ENCODE assay signal across 9 cellular contexts in the genomic region with DNA sequence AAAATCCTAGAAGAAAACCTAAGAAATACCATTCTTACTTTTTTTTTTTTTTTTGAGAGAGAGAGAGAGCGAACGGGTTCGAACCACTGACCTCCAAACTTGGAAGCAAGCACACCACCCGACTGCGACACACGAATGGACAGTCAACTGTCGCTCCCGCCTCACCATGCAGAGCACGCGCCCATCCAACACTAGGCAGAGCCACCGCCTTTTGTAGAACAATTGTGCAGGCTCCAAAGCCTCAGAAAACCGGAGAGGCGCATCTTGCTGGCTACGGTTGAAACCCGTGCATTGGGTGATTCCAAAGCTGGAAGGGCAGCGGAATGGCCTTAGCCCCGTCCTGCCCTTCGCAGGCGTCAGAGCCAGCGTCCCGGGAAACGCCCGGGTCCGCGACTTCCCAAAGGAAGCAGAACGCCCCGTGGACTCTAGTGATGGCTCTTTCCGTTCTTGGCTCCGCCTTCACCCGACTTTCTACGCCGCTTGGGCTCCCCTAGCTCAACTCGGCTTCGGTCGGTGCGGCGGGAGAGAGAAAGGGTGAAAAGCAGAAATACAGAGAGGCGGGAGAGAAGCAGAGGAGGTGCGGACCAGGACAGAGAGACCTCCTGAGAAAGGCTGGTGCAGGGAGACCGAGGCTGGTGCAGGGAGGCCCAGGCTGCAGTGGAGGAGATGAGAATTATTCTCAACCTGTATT.
A peak's percentile ranks its signal among the peaks of the same experiment; 100 is the strongest.
DNase-seq lines count a peak whose midpoint lies in the region; ATAC-seq and TF ChIP-seq lines count a peak whose summit lies in the region.
"Had no signal": no experiment of that assay in that cellular context is flagged by ENCODE, and none has a peak within 500 bp of the region (broad histone marks: within the 10 kb centered on the region; RNA-seq: fewer than 3 reads in every experiment).

No MANE protein-coding gene starts in this region.

- H3K9ac ChIP-seq in PC-3 (ENCODE audit: low read length), result no peak overlapping the region

- H3K27me3 ChIP-seq in transverse colon (peaks cover 76% of the 10 kb centered on the region), PC-3 (ENCODE audit: low read length) (no peaks in the 10 kb centered on the region)

- no peaks in the 10 kb centered on the region for H4K20me1 ChIP-seq in PC-3 (ENCODE audit: low read length)

- H3K4me1 ChIP-seq in transverse colon (peaks cover 0 to 8% (median 4%) of the 10 kb centered on the region in 4 donors), PC-3 (ENCODE audit: insufficient read depth, low read length) (peaks cover 13% of the 10 kb centered on the region)

- H3K9me3 ChIP-seq in transverse colon, result no peaks in the 10 kb centered on the region
- no peaks in the 10 kb centered on the region for H3K9me3 ChIP-seq in PC-3 (ENCODE audit: low read length)

- 16 to 24% methylated on average over 7 to 40 of the region's 40 CpGs for WGBS in transverse colon (ENCODE audit: low coverage in 1 of 2), 2 donors

- peaks cover 62% of the 10 kb centered on the region for H3K27me3 Mint-ChIP-seq in activated naive CD4-positive, alpha-beta T cell treated with anti-CD3 and anti-CD28 coated beads, Interleukin-2, amount 10 ng/mL, durations not matched to agents 7 days and 5 days
- peaks cover 13% of the 10 kb centered on the region for H3K27me3 Mint-ChIP-seq in memory B cell

- TF ChIP-seq EP300 in transverse colon (IDR thresholded peaks at IDR 0.05; ENCODE audit: low read depth), result no peak

- no peak for TF ChIP-seq CTCF in cardiac fibroblast (IDR thresholded peaks at IDR 0.05; ENCODE audit: low read depth, low read length)
- TF ChIP-seq CTCF in transverse colon (IDR thresholded peaks at IDR 0.05), result no peak
- no peak for TF ChIP-seq CTCF in PC-3 (conservative IDR thresholded peaks at IDR 0.05; ENCODE audit: low read depth, low read length)

- POLR2A ChIA-PET in PC-3 (lab: Charles Lee; ENCODE audit: unreplicated experiment), result no interaction called here

- H3K4me2 ChIP-seq in PC-3 (ENCODE audit: low read length), result no peak overlapping the region

- peak overlapping the region; percentile 64 for H3K4me3 Mint-ChIP-seq in activated naive CD4-positive, alpha-beta T cell treated with anti-CD3 and anti-CD28 coated beads, Interleukin-2, amount 10 ng/mL, durations not matched to agents 7 days and 5 days
- peak overlapping the region; percentile 85 for H3K4me3 Mint-ChIP-seq in memory B cell

- no peaks in the 10 kb centered on the region for H3K9me2 ChIP-seq in PC-3 (replicated peaks; ENCODE audit: low read length)

- no TSS peak for BruUV-seq in PC-3 (replicated peaks; lab: Mats Ljungman, UMichigan)

- no peaks in the 10 kb centered on the region for H3F3A ChIP-seq in PC-3 (ENCODE audit: low read length, unreplicated experiment)

- ATAC-seq in memory B cell (ENCODE audit: low read depth) (peak; percentile 79), PC-3 (no peak)
- no peak for ATAC-seq in activated CD4-positive, CD25-positive, alpha-beta regulatory T cell treated with anti-CD3 and anti-CD28 coated beads, Interleukin-2, amount 50 U/mL, for 24 hours

- H3K79me2 ChIP-seq in PC-3 (ENCODE audit: low read length), result no peaks in the 10 kb centered on the region

- peaks cover 36% of the 10 kb centered on the region for H3K4me1 Mint-ChIP-seq in activated naive CD4-positive, alpha-beta T cell treated with anti-CD3 and anti-CD28 coated beads, Interleukin-2, amount 10 ng/mL, durations not matched to agents 7 days and 5 days
- H3K4me1 Mint-ChIP-seq in memory B cell, result peaks cover 11% of the 10 kb centered on the region

- H3K36me3 ChIP-seq in transverse colon (no peaks in the 10 kb centered on the region), PC-3 (ENCODE audit: low read depth, low read length) (no peaks in the 10 kb centered on the region)

- TF ChIP-seq POLR2A in transverse colon (IDR thresholded peaks at IDR 0.05), result no peak

- in situ Hi-C loops in transverse colon (cut with MboI; ENCODE audit: low pct_ligation_motif_present in 1 of 4, low pct_unique_long_range_greater_than_20kb in 1 of 4, low sequenced_read_pairs in 3 of 4), result no loop called here

- intact Hi-C loops in transverse colon (cut with DNase I; ENCODE audit: low total_unique reads) (no loop called here), PC-3 (cut with micrococcal nuclease) (no loop called here)

- H3K27ac Mint-ChIP-seq in activated naive CD4-positive, alpha-beta T cell treated with anti-CD3 and anti-CD28 coated beads, Interleukin-2, amount 10 ng/mL, durations not matched to agents 7 days and 5 days, result no peak overlapping the region
- peak overlapping the region; percentile 75 for H3K27ac Mint-ChIP-seq in memory B cell

- peaks cover 4% of the 10 kb centered on the region for H3K36me3 Mint-ChIP-seq in activated naive CD4-positive, alpha-beta T cell treated with anti-CD3 and anti-CD28 coated beads, Interleukin-2, amount 10 ng/mL, durations not matched to agents 7 days and 5 days
- no peaks in the 10 kb centered on the region for H3K36me3 Mint-ChIP-seq in memory B cell

- H2AFZ ChIP-seq in PC-3 (ENCODE audit: low read length), result no peak overlapping the region

- CTCF ChIA-PET in activated naive CD4-positive, alpha-beta T cell treated with anti-CD3 and anti-CD28 coated beads, Interleukin-2, amount 10 ng/mL, durations not matched to agents 7 days and 5 days (lab: Charles Lee), result no interaction called here
- CTCF ChIA-PET in PC-3 (lab: Charles Lee), result no interaction called here

- no peak overlapping the region for H3K27ac ChIP-seq in transverse colon
- no peak overlapping the region for H3K27ac ChIP-seq in PC-3 (ENCODE audit: low read length)
- H3K27ac ChIP-seq: C4-2B had no signal

- peak; percentile 49 for DNase-seq in activated naive CD4-positive, alpha-beta T cell treated with anti-CD3 and anti-CD28 coated beads, Interleukin-2, amount 10 ng/mL, durations not matched to agents 7 days and 5 days
- no peak for DNase-seq in activated naive CD4-positive, alpha-beta T cell treated with anti-CD3 and anti-CD28 coated beads, Interleukin-2, amount 50 U/mL, for 16 hours
- DNase-seq in cardiac fibroblast (ENCODE audit: low read depth in 2 of 2) (no peak), memory B cell (ENCODE audit: low spot score in 2 of 2) (peak in 1 of 2 donors; percentile 55), transverse colon (no peak), PC-3 (no peak), DMS79 treated with DMSO at 0.1 percent for 48 hours (lab: John Stamatoyannopoulos, UW) (no peak)

- H3K4me3 ChIP-seq in cardiac fibroblast (replicated peaks in 1 of 2; ENCODE audit: low read depth in 2 of 2, low read length in 2 of 2) (peak overlapping the region; percentile 12 to 36), transverse colon (peak overlapping the region in 3 of 4 donors; percentile 16 to 33 (median 20)), PC-3 (ENCODE audit: low read length) (no peak overlapping the region)

- H3K9me3 Mint-ChIP-seq in activated naive CD4-positive, alpha-beta T cell treated with anti-CD3 and anti-CD28 coated beads, Interleukin-2, amount 10 ng/mL, durations not matched to agents 7 days and 5 days, result peaks cover 4% of the 10 kb centered on the region
- no peaks in the 10 kb centered on the region for H3K9me3 Mint-ChIP-seq in memory B cell
